8 cellular contexts compared by ENCODE assay signal in the genomic region with DNA sequence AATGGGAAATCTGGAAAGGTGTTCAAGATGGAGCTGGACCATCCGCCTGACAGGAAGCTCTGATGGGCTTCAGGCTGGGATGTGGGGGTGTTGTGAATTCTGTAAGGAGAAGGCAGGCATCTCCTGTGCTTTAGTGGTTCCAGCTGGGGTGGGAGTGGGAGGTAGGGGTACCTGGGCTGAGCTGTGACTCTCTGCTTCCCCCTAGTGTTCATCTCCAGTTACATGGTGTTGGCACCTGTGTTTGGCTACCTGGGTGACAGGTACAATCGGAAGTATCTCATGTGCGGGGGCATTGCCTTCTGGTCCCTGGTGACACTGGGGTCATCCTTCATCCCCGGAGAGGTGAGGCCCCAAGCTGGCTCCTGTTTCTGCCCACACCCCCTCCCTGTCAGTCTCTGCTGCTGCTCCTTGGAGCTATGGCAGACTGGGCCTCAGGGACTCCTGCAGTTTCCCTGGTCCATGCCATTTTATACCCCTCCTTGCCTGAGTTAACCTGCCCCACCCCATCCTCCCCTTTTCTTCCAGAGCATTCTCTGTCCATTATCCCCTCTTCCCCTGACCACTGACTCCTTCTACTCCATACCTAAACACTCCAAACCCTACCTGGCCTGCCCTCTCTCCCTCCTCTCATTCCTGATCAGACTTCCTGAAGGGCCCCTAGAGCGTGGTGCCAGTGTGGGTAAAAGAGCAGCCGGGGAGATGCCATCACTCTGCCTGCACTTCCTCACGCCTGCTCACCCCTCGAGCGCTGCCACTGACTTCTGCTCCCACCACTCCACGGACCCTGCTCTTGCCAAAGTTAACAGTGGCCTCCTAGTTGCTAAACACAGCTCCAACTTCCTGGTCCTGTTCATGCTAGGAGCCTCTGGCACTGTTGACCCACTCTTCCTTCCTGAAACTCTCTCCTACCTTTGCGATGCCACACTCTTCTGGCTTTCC. TPM values are rescaled to one million over a fixed set of nuclear protein-coding genes. Genes with fewer than 3 reads are reported as not detected.
DNase-seq lines count a peak whose midpoint lies in the region; ATAC-seq and TF ChIP-seq lines count a peak whose summit lies in the region.

No MANE protein-coding gene starts in this region.

- H3K4me1 ChIP-seq in liver (ENCODE audit: control insufficient read depth in 4 of 4, insufficient read depth in 4 of 4, low read length in 3 of 4): peaks cover 0 to 27% (median 18%) of the 10 kb centered on the region in 4 donors
- H3K4me1 ChIP-seq in effector memory CD4-positive, alpha-beta T cell (ENCODE audit: control insufficient read depth, insufficient read depth, low read length, poor library complexity, severe bottlenecking): peaks cover 16% of the 10 kb centered on the region

- no peak overlapping the region for H3K9ac ChIP-seq in liver (ENCODE audit: low read depth in 1 of 2, low read length in 2 of 2)

- no peaks in the 10 kb centered on the region for H3K9me3 Mint-ChIP-seq in CD4-positive, alpha-beta T cell
- H3K9me3 Mint-ChIP-seq in WTC11: peaks cover 4% of the 10 kb centered on the region; the same call in 1 of the 2 replicates

- H3K27me3 Mint-ChIP-seq in CD4-positive, alpha-beta T cell: no peaks in the 10 kb centered on the region
- H3K27me3 Mint-ChIP-seq in WTC11 (ENCODE audit: low read depth): no peaks in the 10 kb centered on the region

- no peaks in the 10 kb centered on the region for H3K27me3 ChIP-seq in CD4-positive, alpha-beta T cell (ENCODE audit: control insufficient read depth, insufficient read depth, low read length)
- H3K27me3 ChIP-seq in H7 (ENCODE audit: control insufficient read depth, insufficient read depth, low read length) (no peaks in the 10 kb centered on the region), liver (ENCODE audit: control insufficient read depth in 4 of 4, insufficient read depth in 4 of 4, low read length in 3 of 4) (no peaks in the 10 kb centered on the region)
- H3K27me3 ChIP-seq in effector memory CD4-positive, alpha-beta T cell (replicated peaks; ENCODE audit: control insufficient read depth, insufficient read depth, low read length, poor library complexity, severe bottlenecking): no peaks in the 10 kb centered on the region

- TF ChIP-seq RAD21 in liver (IDR thresholded peaks at IDR 0.05): no peak

- H3K9me3 ChIP-seq in CD4-positive, alpha-beta T cell (ENCODE audit: control insufficient read depth, low read length): no peaks in the 10 kb centered on the region
- no peaks in the 10 kb centered on the region for H3K9me3 ChIP-seq in liver (ENCODE audit: control insufficient read depth in 4 of 4, low read length in 3 of 4)
- H3K9me3 ChIP-seq in effector memory CD4-positive, alpha-beta T cell (ENCODE audit: control insufficient read depth, low read length): no peaks in the 10 kb centered on the region

- WGBS in liver: 77% methylated on average over 11 of the region's 11 CpGs

- H3K36me3 ChIP-seq in H7 (replicated peaks; ENCODE audit: control insufficient read depth, insufficient read depth, low read length) (peaks cover 3% of the 10 kb centered on the region), liver (ENCODE audit: control insufficient read depth in 4 of 4, insufficient read depth in 3 of 4, low read depth in 1 of 4, low read length in 3 of 4) (peaks cover 4 to 26% (median 7%) of the 10 kb centered on the region in 4 donors)
- peaks cover 26% of the 10 kb centered on the region for H3K36me3 ChIP-seq in effector memory CD4-positive, alpha-beta T cell (ENCODE audit: control insufficient read depth, insufficient read depth, low read length)

- no peak overlapping the region for H3K4me3 ChIP-seq in H7 (ENCODE audit: insufficient read depth, low read depth, low read length)
- H3K4me3 ChIP-seq in liver (ENCODE audit: low read depth in 1 of 3, low read length in 3 of 3): no peak overlapping the region
- no peak overlapping the region for H3K4me3 ChIP-seq in effector memory CD4-positive, alpha-beta T cell (ENCODE audit: insufficient read depth, low read depth, low read length, poor library complexity, severe bottlenecking)

- no peak overlapping the region for H3K27ac ChIP-seq in CD4-positive, alpha-beta T cell (ENCODE audit: low read depth, low read length)
- no peak overlapping the region for H3K27ac ChIP-seq in liver (ENCODE audit: low read depth in 1 of 2, low read length in 2 of 2)
- H3K27ac ChIP-seq in effector memory CD4-positive, alpha-beta T cell (ENCODE audit: insufficient read depth, low read length, poor library complexity, severe bottlenecking): no peak overlapping the region

- peak overlapping the region; percentile 68 for H3K27ac Mint-ChIP-seq in CD4-positive, alpha-beta T cell
- no peak overlapping the region for H3K27ac Mint-ChIP-seq in WTC11

- POLR2A ChIA-PET in CD4-positive, alpha-beta T cell (lab: Charles Lee): interaction anchor here (0.6 to 1.9 kb wide), 7 partner anchors 9 to 155 kb away, joined by 3 to 17 read pairs (median 5); a partner anchor contains a TSS
- POLR2A ChIA-PET in WTC11 (lab: Charles Lee): interaction anchor here (1.4 kb wide), 1 partner anchor 26 kb away, joined by 3 read pairs; no protein-coding TSS in a partner anchor

- H3K36me3 Mint-ChIP-seq in CD4-positive, alpha-beta T cell (ENCODE audit: low read depth): peaks cover 55% of the 10 kb centered on the region
- H3K36me3 Mint-ChIP-seq in WTC11: peaks cover 15% of the 10 kb centered on the region

- peak; percentile 34 for ATAC-seq in CD4-positive, alpha-beta T cell (ENCODE audit: poor library complexity)
- ATAC-seq in WTC11 (peak; percentile 54), GM21529 (IDR thresholded peaks at IDR 0.05; ENCODE audit: unreplicated experiment) (no peak)

- H3K4me3 Mint-ChIP-seq in CD4-positive, alpha-beta T cell: peak overlapping the region; percentile 80
- H3K4me3 Mint-ChIP-seq in WTC11: peak overlapping the region; percentile 1; the same call in 1 of the 2 replicates

- peak in 1 of 10 experiments; percentile 15 for DNase-seq in CD4-positive, alpha-beta T cell
- DNase-seq in H7 (peak; percentile 94), WTC11 (ENCODE audit: low spot score) (peak; percentile 55), mucosa of gallbladder (ENCODE audit: low spot score) (no peak), D341Med (ENCODE audit: low spot score) (no peak)
- no peak for DNase-seq in effector memory CD4-positive, alpha-beta T cell

- TF ChIP-seq CTCF in CD4-positive, alpha-beta T cell (IDR thresholded peaks at IDR 0.05): peak; percentile 67
- peak; percentile 44; the same call in 1 of the 2 replicates for TF ChIP-seq CTCF in WTC11 (IDR thresholded peaks at IDR 0.05)
- TF ChIP-seq CTCF in liver (IDR thresholded peaks at IDR 0.05; ENCODE audit: low read depth, low read length, missing input control): peak; percentile 29

- peaks cover 44% of the 10 kb centered on the region for H3K4me1 Mint-ChIP-seq in CD4-positive, alpha-beta T cell (ENCODE audit: low read depth)
- H3K4me1 Mint-ChIP-seq in WTC11: peaks cover 7% of the 10 kb centered on the region

- CTCF ChIA-PET in CD4-positive, alpha-beta T cell (lab: Charles Lee): interaction anchor here (0.6 to 2.4 kb wide), 10 partner anchors 10 to 131 kb away, joined by 3 to 22 read pairs (median 4); a partner anchor contains a TSS
- CTCF ChIA-PET in WTC11 (lab: Charles Lee): interaction anchor here (0.8 to 1.9 kb wide), 16 partner anchors 9 to 132 kb away, joined by 3 to 9 read pairs (median 6); a partner anchor contains a TSS

- intact Hi-C loops in CD4-positive, alpha-beta T cell (cut with DNase I, micrococcal nuclease): no loop called here

TF ChIP-seq in WTC11, 78 proteins besides CTCF, POLR2A, EP300 and RAD21 (continues in another document):
- TF ChIP-seq SMAD3 (CRISPR knock-in tag; IDR thresholded peaks at IDR 0.05; ENCODE audit: borderline replicate concordance) (no peak), PRRX2 (CRISPR knock-in tag; IDR thresholded peaks at IDR 0.05) (no peak)

TF ChIP-seq in liver, 16 proteins besides CTCF, POLR2A, EP300 and RAD21 (continues in another document):
- no peak for TF ChIP-seq TAF1 (conservative IDR thresholded peaks at IDR 0.05)
- TF ChIP-seq, protein P1, sequence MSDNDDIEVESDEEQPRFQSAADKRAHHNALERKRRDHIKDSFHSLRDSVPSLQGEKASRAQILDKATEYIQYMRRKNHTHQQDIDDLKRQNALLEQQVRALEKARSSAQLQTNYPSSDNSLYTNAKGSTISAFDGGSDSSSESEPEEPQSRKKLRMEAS (IDR thresholded peaks at IDR 0.05): no peak

RNA-seq across cellular contexts. Expression of a gene that starts 3.4 kb away (rescaled TPM):
- total RNA-seq in CD4-positive, alpha-beta T cell: 10 to 100 TPM; 24.4 to 28.1 TPM
- total RNA-seq in H7 (2014; rRNA removed; shearing (Covaris generic)): 58.6 and 65.3 TPM in 2 replicates
- total RNA-seq in WTC11 (2021): 52.4 to 64.4 TPM (median 54.0 TPM) in 3 replicates
- 10 to 100 TPM; 11.5 to 19.1 TPM for total RNA-seq in liver
- polyA plus RNA-seq in liver: 10 to 100 TPM; 12.2 to 20.5 TPM
- total RNA-seq in mucosa of gallbladder: 39.8 TPM

RNA-seq across cellular contexts. Expression of a gene that starts 6.9 kb away (rescaled TPM):
- 100 to 1,000 TPM; 156 to 160 TPM for total RNA-seq in CD4-positive, alpha-beta T cell
- 0.74 and 1.5 TPM in 2 replicates for total RNA-seq in H7 (2014; rRNA removed; shearing (Covaris generic))
- total RNA-seq in WTC11 (2021) (2.0 to 5.6 TPM (median 3.5 TPM) in 3 replicates), liver (1 to 10 TPM; 1.3 to 2.3 TPM), mucosa of gallbladder (14.3 TPM)
- 1 to 10 TPM; 1.5 to 1.8 TPM for polyA plus RNA-seq in liver

RNA-seq across cellular contexts. Expression of a gene that starts 27.2 kb away (rescaled TPM):
- 10 to 100 TPM; 47.4 to 51.0 TPM for total RNA-seq in CD4-positive, alpha-beta T cell
- 29.1 and 34.8 TPM in 2 replicates for total RNA-seq in H7 (2014; rRNA removed; shearing (Covaris generic))
- total RNA-seq in WTC11 (2021) (60.7 to 66.6 TPM (median 64.0 TPM) in 3 replicates), liver (10 to 100 TPM; 16.7 to 17.6 TPM), mucosa of gallbladder (39.2 TPM)
- 1 to 10 TPM; 5.8 to 7.1 TPM for polyA plus RNA-seq in liver

RNA-seq across cellular contexts. Expression of a gene that starts 46.2 kb away (rescaled TPM):
- under 1 TPM; 0.14 to 0.27 TPM for total RNA-seq in CD4-positive, alpha-beta T cell
- total RNA-seq in H7 (2014; rRNA removed; shearing (Covaris generic)): 1.2 and 1.9 TPM in 2 replicates
- total RNA-seq in WTC11 (2021) (0.90 to 2.5 TPM (median 2.5 TPM) in 3 replicates), liver (1 to 10 TPM in 1 of 2 donors, under 1 TPM in 1; 0.17 to 1.2 TPM), mucosa of gallbladder (1.4 TPM)
- under 1 TPM; 0.08 to 0.82 TPM for polyA plus RNA-seq in liver

RNA-seq across cellular contexts. Expression of a gene that starts 52.9 kb away (rescaled TPM):
- 10 to 100 TPM; 23.3 to 23.4 TPM for total RNA-seq in CD4-positive, alpha-beta T cell
- 13.3 and 17.3 TPM in 2 replicates for total RNA-seq in H7 (2014; rRNA removed; shearing (Covaris generic))
- total RNA-seq in WTC11 (2021) (16.5 to 24.0 TPM (median 22.6 TPM) in 3 replicates), liver (10 to 100 TPM in 1 of 2 donors, 1 to 10 TPM in 1; 7.5 to 16.1 TPM), mucosa of gallbladder (35.1 TPM)
- polyA plus RNA-seq in liver: 1 to 10 TPM; 3.0 to 9.1 TPM

Comparison
In these comparisons a context has a peak if more than half of its experiments do, and no peak if none do; other contexts are left out.
1. DNase-seq: peak in H7 (single experiment) and WTC11 (single experiment); none in mucosa of gallbladder (single experiment), D341Med (single experiment) and effector memory CD4-positive, alpha-beta T cell (0 of 3).
2. RNA of a gene that starts 6.9 kb away (total RNA-seq): 156 to 160 TPM in CD4-positive, alpha-beta T cell; 14.3 TPM in mucosa of gallbladder (single experiment), 2.0 to 5.6 TPM in WTC11, 1.3 to 2.3 TPM in liver and 0.74 to 1.5 TPM in H7; every median in the first group is over 10 times any median in the second.
3. Peak in every context shown above with its lines, with median percentiles within 50 percentile points of each other: CTCF ChIP-seq.